10 cellular contexts compared by ENCODE assay signal in genomic region chr19:38710928-38711725, GRCh38.
DNase-seq lines count a peak whose midpoint lies in the region; ATAC-seq, FAIRE-seq and TF ChIP-seq lines count a peak whose summit lies in the region.
"Had no signal": no experiment of that assay in that cellular context is flagged by ENCODE, and none has a peak within 500 bp of the region (broad histone marks: within the 10 kb centered on the region; RNA-seq: fewer than 3 reads in every experiment).

No MANE protein-coding gene starts in this region.

- no peak for DNase-seq in RWPE2 (ENCODE audit: low spot score)
- DNase-seq in effector memory CD8-positive, alpha-beta T cell: no peak
- no peak for DNase-seq in tibial artery
- DNase-seq in KG1 (lab: John Stamatoyannopoulos, UW): no peak
- no peak for DNase-seq in HTR-8/SVneo (ENCODE audit: insufficient read length, low spot score)
- no peak for DNase-seq in DMS153 treated with DMSO at 0.1 percent for 48 hours (lab: John Stamatoyannopoulos, UW; ENCODE audit: unreplicated experiment)
- DNase-seq: activated naive CD4-positive, alpha-beta T cell treated with anti-CD3 and anti-CD28 coated beads, Interleukin-2, amount 10 ng/mL, durations not matched to agents 7 days and 5 days had no signal

- intact Hi-C loops in tibial artery (cut with DNase I; ENCODE audit: low total_unique reads): no loop called here

- no peaks in the 10 kb centered on the region for H3K9me3 Mint-ChIP-seq in effector memory CD8-positive, alpha-beta T cell
- H3K9me3 Mint-ChIP-seq: activated naive CD4-positive, alpha-beta T cell treated with anti-CD3 and anti-CD28 coated beads, Interleukin-2, amount 10 ng/mL, durations not matched to agents 7 days and 5 days had no signal

- no peak overlapping the region for H3K4me3 Mint-ChIP-seq in effector memory CD8-positive, alpha-beta T cell
- H3K4me3 Mint-ChIP-seq: activated naive CD4-positive, alpha-beta T cell treated with anti-CD3 and anti-CD28 coated beads, Interleukin-2, amount 10 ng/mL, durations not matched to agents 7 days and 5 days had no signal

- TF ChIP-seq CTCF in RWPE2 (IDR thresholded peaks at IDR 0.05; ENCODE audit: poor library complexity, severe bottlenecking) (no peak), tibial artery (IDR thresholded peaks at IDR 0.05) (no peak)

- H3K4me1 ChIP-seq in RWPE2 (ENCODE audit: insufficient read depth, poor library complexity, severe bottlenecking) (no peaks in the 10 kb centered on the region), muscle layer of colon (ENCODE audit: insufficient read depth, low read length) (peaks cover 63% of the 10 kb centered on the region), tibial artery (peaks cover 4 to 100% (median 90%) of the 10 kb centered on the region in 4 donors)

- no peaks in the 10 kb centered on the region for H3K27me3 Mint-ChIP-seq in effector memory CD8-positive, alpha-beta T cell
- H3K27me3 Mint-ChIP-seq: activated naive CD4-positive, alpha-beta T cell treated with anti-CD3 and anti-CD28 coated beads, Interleukin-2, amount 10 ng/mL, durations not matched to agents 7 days and 5 days had no signal

- H3K27me3 ChIP-seq in RWPE2 (ENCODE audit: insufficient read depth, poor library complexity, severe bottlenecking): no peaks in the 10 kb centered on the region
- H3K27me3 ChIP-seq in muscle layer of colon (ENCODE audit: control insufficient read depth in 1 of 2, insufficient read depth in 2 of 2, low read length in 2 of 2): no peaks in the 10 kb centered on the region
- no peaks in the 10 kb centered on the region for H3K27me3 ChIP-seq in tibial artery

- peak; percentile 32; the same call in 1 of the 3 replicates for ATAC-seq in RWPE2 (ENCODE audit: low read depth)
- no peak for ATAC-seq in effector memory CD8-positive, alpha-beta T cell (replicated peaks)

- peak overlapping the region; percentile 9 for H3K9ac ChIP-seq in muscle layer of colon (ENCODE audit: low read length)

- no peak overlapping the region for H3K4me3 ChIP-seq in RWPE2 (ENCODE audit: severe bottlenecking)
- H3K4me3 ChIP-seq in muscle layer of colon (ENCODE audit: low read depth in 1 of 2, low read length in 2 of 2): no peak overlapping the region
- H3K4me3 ChIP-seq in tibial artery: no peak overlapping the region

- H3K4me1 Mint-ChIP-seq in effector memory CD8-positive, alpha-beta T cell (ENCODE audit: low read depth in 2 of 2): peaks cover 0 to 6% of the 10 kb centered on the region in 2 donors
- H3K4me1 Mint-ChIP-seq: activated naive CD4-positive, alpha-beta T cell treated with anti-CD3 and anti-CD28 coated beads, Interleukin-2, amount 10 ng/mL, durations not matched to agents 7 days and 5 days had no signal

- H3K36me3 Mint-ChIP-seq in effector memory CD8-positive, alpha-beta T cell (ENCODE audit: insufficient read depth): peaks cover 70% of the 10 kb centered on the region

- H3K27ac ChIP-seq in RWPE2 (ENCODE audit: poor library complexity, severe bottlenecking) (peak overlapping the region; percentile 43), muscle layer of colon (ENCODE audit: low read depth, low read length) (peak overlapping the region; percentile 83), tibial artery (peak overlapping the region; percentile 91 to 94)

- H3K27ac Mint-ChIP-seq in effector memory CD8-positive, alpha-beta T cell: peak overlapping the region; percentile 68 to 74
- H3K27ac Mint-ChIP-seq: activated naive CD4-positive, alpha-beta T cell treated with anti-CD3 and anti-CD28 coated beads, Interleukin-2, amount 10 ng/mL, durations not matched to agents 7 days and 5 days had no signal

- H3K9me3 ChIP-seq in RWPE2 (ENCODE audit: severe bottlenecking) (no peaks in the 10 kb centered on the region), muscle layer of colon (ENCODE audit: low read length) (no peaks in the 10 kb centered on the region), tibial artery (no peaks in the 10 kb centered on the region)

- FAIRE-seq in HTR-8/SVneo (lab: Jason Lieb, UNC): no peak
- FAIRE-seq: frontal cortex, G401.6 had no signal

- H3K36me3 ChIP-seq in RWPE2 (ENCODE audit: low read depth) (peaks cover 100% of the 10 kb centered on the region), muscle layer of colon (ENCODE audit: insufficient read depth, low read length) (peaks cover 65% of the 10 kb centered on the region), tibial artery (peaks cover 70 to 82% (median 73%) of the 10 kb centered on the region in 3 donors)
